ENCODE assay signal across 7 cellular contexts in genomic region chr13:26052136-26052736, GRCh38. TPM values are rescaled to one million over a fixed set of nuclear protein-coding genes. Genes with fewer than 3 reads are reported as not detected.
A peak's percentile ranks its signal among the peaks of the same experiment; 100 is the strongest.
DNase-seq lines count a peak whose midpoint lies in the region; ATAC-seq and TF ChIP-seq lines count a peak whose summit lies in the region.

No MANE protein-coding gene starts in this region.

- peaks cover 0 to 30% of the 10 kb centered on the region in 2 donors for H3K4me1 ChIP-seq in right atrium auricular region
- peaks cover 11 to 26% (median 16%) of the 10 kb centered on the region in 3 donors for H3K4me1 ChIP-seq in skeletal muscle tissue (ENCODE audit: control insufficient read depth in 3 of 3, insufficient read depth in 3 of 3, low read length in 3 of 3)

- no peak for TF ChIP-seq CTCF in HL-60 (IDR thresholded peaks at IDR 0.05; ENCODE audit: insufficient read depth, low read length)
- no peak for TF ChIP-seq CTCF in right atrium auricular region (IDR thresholded peaks at IDR 0.05)

- no peaks in the 10 kb centered on the region for H3K9me3 Mint-ChIP-seq in T-cell

- H3K27ac ChIP-seq in HL-60 (replicated peaks) (no peak overlapping the region), right atrium auricular region (no peak overlapping the region), skeletal muscle tissue (ENCODE audit: low read depth, low read length) (peak overlapping the region; percentile 33)

- H3K36me3 ChIP-seq in right atrium auricular region = no peaks in the 10 kb centered on the region
- no peaks in the 10 kb centered on the region for H3K36me3 ChIP-seq in skeletal muscle tissue (ENCODE audit: control insufficient read depth in 3 of 3, insufficient read depth in 3 of 3, low read length in 3 of 3)

- no peaks in the 10 kb centered on the region for H3K36me3 Mint-ChIP-seq in T-cell

- peaks cover 14 to 33% of the 10 kb centered on the region in 2 donors for H3K27me3 Mint-ChIP-seq in T-cell

- H3K9me3 ChIP-seq in right atrium auricular region (no peaks in the 10 kb centered on the region), skeletal muscle tissue (ENCODE audit: control insufficient read depth in 3 of 3, low read length in 3 of 3) (no peaks in the 10 kb centered on the region)

- H3K27ac Mint-ChIP-seq in T-cell = peak overlapping the region in 1 of 2 donors; percentile 12

- no peak for ATAC-seq in T-cell (replicated peaks in 1 of 4)
- no peak for ATAC-seq in HG03565 (IDR thresholded peaks at IDR 0.05; ENCODE audit: unreplicated experiment)

- CTCF ChIA-PET in T-cell (lab: Charles Lee) = no interaction called here

- POLR2A ChIA-PET in T-cell (lab: Charles Lee) = no interaction called here

- peak overlapping the region; percentile 64 to 74 (median 66) for H3K9ac ChIP-seq in skeletal muscle tissue (ENCODE audit: low read depth in 1 of 3, low read length in 3 of 3)

- H3K4me3 Mint-ChIP-seq in T-cell = peak overlapping the region; percentile 60 to 84 (median 63)

- peaks cover 16 to 22% (median 16%) of the 10 kb centered on the region in 3 donors for H3K4me1 Mint-ChIP-seq in T-cell

- H3K4me3 ChIP-seq in HL-60 (replicated peaks; ENCODE audit: insufficient read depth, low read length) (peak overlapping the region; percentile 52), right atrium auricular region (peak overlapping the region; percentile 13 to 52), skeletal muscle tissue (ENCODE audit: low read length in 3 of 3) (peak overlapping the region; percentile 63 to 75 (median 68))

- H3K27me3 ChIP-seq in HL-60 (ENCODE audit: insufficient read depth, poor library complexity, severe bottlenecking) (peaks cover 46% of the 10 kb centered on the region), right atrium auricular region (peaks cover 6 to 22% of the 10 kb centered on the region in 2 donors), skeletal muscle tissue (ENCODE audit: control insufficient read depth in 3 of 3, insufficient read depth in 3 of 3, low read length in 3 of 3) (peaks cover 7 to 38% (median 20%) of the 10 kb centered on the region in 3 donors)

- DNase-seq in HL-60 (ENCODE audit: low read depth in 1 of 2, low spot score in 1 of 2) (no peak), T-cell (no peak), right atrium auricular region (ENCODE audit: low spot score) (no peak), NCI-H2171 (lab: John Stamatoyannopoulos, UW) (no peak), NCI-H146 (lab: John Stamatoyannopoulos, UW) (no peak)

RNA-seq across cellular contexts. Expression of gene SHISA2, which starts 0.4 kb away (rescaled TPM):
- total RNA-seq in T-cell (1 to 10 TPM in 2 of 5 donors, under 1 TPM in 3; 0.18 to 2.0 (median 0.47) TPM), right atrium auricular region (not detected), skeletal muscle tissue (149 TPM)

Comparison
In these comparisons a context has a peak if more than half of its experiments do, and no peak if none do; other contexts are left out.
1. RNA of gene SHISA2, which starts 0.4 kb away (total RNA-seq): 149 TPM in skeletal muscle tissue (single experiment); 0.18 to 2.0 TPM in T-cell and not detected in right atrium auricular region; every median in the first group is over 10 times any median in the second.
2. Peak in every context shown above with its lines, with median percentiles within 50 percentile points of each other: H3K4me3 ChIP-seq.